ENCODE assay signal across 8 cellular contexts in genomic region chr1:154627247-154628121, GRCh38. TPM values are rescaled to one million over a fixed set of nuclear protein-coding genes. Genes with fewer than 3 reads are reported as not detected.
DNase-seq lines count a peak whose midpoint lies in the region; ATAC-seq, FAIRE-seq and TF ChIP-seq lines count a peak whose summit lies in the region.

No MANE protein-coding gene starts in this region.

- intact Hi-C loops in mammary epithelial cell (cut with micrococcal nuclease): no loop called here

- H3K36me3 ChIP-seq in mammary epithelial cell (ENCODE audit: insufficient read depth, low read length): peaks cover 2% of the 10 kb centered on the region

- peaks cover 13% of the 10 kb centered on the region for H3K36me3 Mint-ChIP-seq in WTC11

- H3K4me3 Mint-ChIP-seq in WTC11: peak overlapping the region; percentile 95

- DNase-seq in GM12891 (ENCODE audit: insufficient read length, low spot score) (peak; percentile 61), NCI-H2227 (lab: John Stamatoyannopoulos, UW; ENCODE audit: unreplicated experiment) (peak; percentile 97), WTC11 (ENCODE audit: low spot score) (peak; percentile 93), mammary epithelial cell (peak; percentile 83), iPS-NIHi7 (ENCODE audit: extremely low spot score) (peak; percentile 91)

- BruUV-seq in mammary epithelial cell (replicated peaks; lab: Mats Ljungman, UMichigan): TSS peak; percentile 27

- H3K4me1 Mint-ChIP-seq in WTC11: peaks cover 15% of the 10 kb centered on the region

- POLR2A ChIA-PET in WTC11 (lab: Charles Lee): interaction anchor here (0.9 to 1.5 kb wide), 4 partner anchors 16 to 60 kb away, joined by 3 to 7 read pairs (median 6); partner anchors contain the start of genes ADAR and CHRNB2

- H3K4me2 ChIP-seq in mammary epithelial cell (ENCODE audit: insufficient read depth, low read depth, low read length): peak overlapping the region; percentile 85

- peak overlapping the region; percentile 64 to 98 (median 79) for H3K4me3 ChIP-seq in mammary epithelial cell (replicated peaks in 1 of 3; ENCODE audit: insufficient read depth in 1 of 3, low read depth in 2 of 3, low read length in 3 of 3)
- H3K4me3 ChIP-seq in skin epidermis: peak overlapping the region; percentile 65 to 97 (median 92)

- TF ChIP-seq CTCF in WTC11 (IDR thresholded peaks at IDR 0.05): no peak
- TF ChIP-seq CTCF in mammary epithelial cell (conservative IDR thresholded peaks at IDR 0.05 in 1 of 2, IDR thresholded peaks at IDR 0.05 in 1 of 2; ENCODE audit: extremely low read depth in 1 of 2, insufficient read depth in 1 of 2, low read depth in 1 of 2, low read length in 2 of 2): no peak

- dilution Hi-C loops in mammary epithelial cell (cut with HindIII; ENCODE audit: low sequenced_read_pairs): no loop called here

- CTCF ChIA-PET in WTC11 (lab: Charles Lee) (interaction anchor here (0.6 to 2.6 kb wide), 4 partner anchors 18 to 110 kb away, joined by 3 to 6 read pairs (median 4); no protein-coding TSS in a partner anchor), mammary epithelial cell (lab: Charles Lee; ENCODE audit: low non-redundant PET) (interaction anchor here (0.6 kb wide), 1 partner anchor 418 kb away, joined by 4 read pairs; no protein-coding TSS in a partner anchor)

- H3K27me3 ChIP-seq in mammary epithelial cell (ENCODE audit: insufficient read depth, low read length): no peaks in the 10 kb centered on the region

- H3K9me3 ChIP-seq in mammary epithelial cell (replicated peaks; ENCODE audit: insufficient read depth, low read length): no peaks in the 10 kb centered on the region

- H3K27ac ChIP-seq in mammary epithelial cell (ENCODE audit: insufficient read depth, low read depth, low read length) (peak overlapping the region; percentile 87), skin epidermis (peak overlapping the region; percentile 73 to 97 (median 93))

- peak overlapping the region; percentile 95 for H2AFZ ChIP-seq in mammary epithelial cell (ENCODE audit: low read depth, low read length)

- in situ Hi-C loops in mammary epithelial cell (cut with MboI; ENCODE audit: low sequenced_read_pairs in 2 of 2): no loop called here

- 0% methylated on average over 16 of the region's 71 CpGs for WGBS in mammary epithelial cell (ENCODE audit: low coverage, missing lambda C conversion rate)

- FAIRE-seq in GM12891 (lab: Jason Lieb, UNC): peak; percentile 93

- peak; percentile 75 for TF ChIP-seq POLR2A in GM12891 (IDR thresholded peaks at IDR 0.05; ENCODE audit: low read depth, low read length)

- H3K9ac ChIP-seq in mammary epithelial cell (ENCODE audit: insufficient read depth, low read length): peak overlapping the region; percentile 65

- H3K4me1 ChIP-seq in mammary epithelial cell (ENCODE audit: insufficient read depth, low read length): peaks cover 9% of the 10 kb centered on the region

- peaks cover 53% of the 10 kb centered on the region for H3K79me2 ChIP-seq in mammary epithelial cell (ENCODE audit: insufficient read depth, low read length)

- peak; percentile 41 for ATAC-seq in HG03060 (IDR thresholded peaks at IDR 0.05; ENCODE audit: low read depth, unreplicated experiment)
- peak; percentile 78 for ATAC-seq in WTC11
- ATAC-seq in GM21390 (IDR thresholded peaks at IDR 0.05; ENCODE audit: unreplicated experiment): no peak

- H3K27me3 Mint-ChIP-seq in WTC11 (ENCODE audit: low read depth): no peaks in the 10 kb centered on the region; the same call in 1 of the 2 replicates

- H3K27ac Mint-ChIP-seq in WTC11: peak overlapping the region; percentile 99

- H4K20me1 ChIP-seq in mammary epithelial cell (ENCODE audit: insufficient read depth, low read length): no peaks in the 10 kb centered on the region

- H3K9me3 Mint-ChIP-seq in WTC11: peaks cover 21% of the 10 kb centered on the region

TF ChIP-seq in GM12891, 5 proteins besides CTCF, POLR2A, EP300 and RAD21:
- TF ChIP-seq TAF1 (IDR thresholded peaks at IDR 0.05; ENCODE audit: low read depth, low read length) (peak; percentile 61; the same call in 1 of the 2 replicates), PAX5 (IDR thresholded peaks at IDR 0.05; ENCODE audit: insufficient read depth, low read length, severe bottlenecking) (peak; percentile 77), SPI1 (IDR thresholded peaks at IDR 0.05; ENCODE audit: low read depth, low read length) (0 out of 2 replicates have a peak, but pooled peaks have one; percentile 2), POU2F2 (IDR thresholded peaks at IDR 0.05; ENCODE audit: low read depth, low read length) (0 out of 2 replicates have a peak, but pooled peaks have one; percentile 24), POLR2AphosphoS5 (IDR thresholded peaks at IDR 0.05; ENCODE audit: low read depth, low read length) (peak; percentile 67; the same call in 1 of the 2 replicates)
TF ChIP-seq in GM12891: peak in this region for 5.

TF ChIP-seq in WTC11, 78 proteins besides CTCF, POLR2A, EP300 and RAD21 (continues in another document):
- TF ChIP-seq ARID4B (CRISPR knock-in tag; IDR thresholded peaks at IDR 0.05; ENCODE audit: borderline replicate concordance) (no peak; the same call in 1 of the 2 replicates), FOXP1 (CRISPR knock-in tag; IDR thresholded peaks at IDR 0.05; ENCODE audit: borderline replicate concordance) (0 out of 2 replicates have a peak, but pooled peaks have one; percentile 16), E2F4 (CRISPR knock-in tag; IDR thresholded peaks at IDR 0.05; ENCODE audit: borderline replicate concordance, low read depth) (no peak), AR (CRISPR knock-in tag; IDR thresholded peaks at IDR 0.05) (no peak)

RNA-seq across cellular contexts. Expression of gene ADAR, which starts 19.5 kb away (rescaled TPM):
- 99.8 TPM for polyA plus RNA-seq in GM12891 (2012; ENCODE audit: low read depth, missing spikeins)
- 208 to 221 TPM (median 215 TPM) in 3 replicates for total RNA-seq in WTC11 (2021)
- 100 to 1,000 TPM in 1 of 2 donors, 10 to 100 TPM in 1; 89.7 to 125 TPM for total RNA-seq in mammary epithelial cell
- polyA plus RNA-seq in mammary epithelial cell: 83.3 TPM
- 167 TPM for polyA minus RNA-seq in mammary epithelial cell

RNA-seq across cellular contexts. Expression of gene CHRNB2, which starts 59.9 kb away (rescaled TPM):
- polyA plus RNA-seq in GM12891 (2012; ENCODE audit: low read depth, missing spikeins): 0.05 TPM
- total RNA-seq in WTC11 (2021) (1.6 to 1.7 TPM (median 1.7 TPM) in 3 replicates), mammary epithelial cell (under 1 TPM; 0.17 to 0.19 TPM)
- 0.17 TPM for polyA plus RNA-seq in mammary epithelial cell
- polyA minus RNA-seq in mammary epithelial cell: 1.7 TPM
